10 cellular contexts compared by ENCODE assay signal in the genomic region with DNA sequence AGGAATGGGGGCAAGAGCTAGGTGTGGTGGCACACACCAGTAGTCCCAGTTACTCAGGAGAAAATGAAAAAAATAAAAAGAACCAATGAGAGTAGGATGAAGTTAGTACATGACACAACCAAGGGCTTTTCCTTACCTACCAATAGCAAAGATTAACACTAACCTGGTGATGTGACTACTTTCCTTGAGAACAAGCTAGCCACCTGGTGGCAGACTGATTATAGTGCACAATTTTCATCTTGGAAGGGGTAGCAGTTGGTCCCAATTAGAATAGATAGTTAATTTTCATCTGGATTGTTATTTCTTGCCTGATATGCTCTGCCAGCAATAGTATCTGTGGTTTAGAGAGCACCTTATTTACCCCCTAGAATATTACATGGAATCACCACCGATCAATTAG.
DNase-seq lines count a peak whose midpoint lies in the region; ATAC-seq and TF ChIP-seq lines count a peak whose summit lies in the region.
"Had no signal": no experiment of that assay in that cellular context is flagged by ENCODE, and none has a peak within 500 bp of the region (broad histone marks: within the 10 kb centered on the region; RNA-seq: fewer than 3 reads in every experiment).

No MANE protein-coding gene starts in this region.

- H4K20me1 ChIP-seq in Karpas-422 (ENCODE audit: insufficient read depth, low read depth, low read length), result no peaks in the 10 kb centered on the region

- H3K4me3 ChIP-seq in A673 (ENCODE audit: low read depth, low read length, poor library complexity, severe bottlenecking) (no peak overlapping the region), Karpas-422 (ENCODE audit: low read length) (no peak overlapping the region), endodermal cell (ENCODE audit: low read length) (no peak overlapping the region)

- H3K27me3 ChIP-seq in A673 (replicated peaks; ENCODE audit: insufficient read depth, low read depth, low read length, poor library complexity) (no peaks in the 10 kb centered on the region), Karpas-422 (ENCODE audit: low read length) (no peaks in the 10 kb centered on the region), endodermal cell (ENCODE audit: control insufficient read depth, insufficient read depth, low read length, poor library complexity, severe bottlenecking) (no peaks in the 10 kb centered on the region)

- H3K27ac ChIP-seq in A673 (ENCODE audit: low read depth, low read length, poor library complexity, severe bottlenecking) (no peak overlapping the region), Karpas-422 (ENCODE audit: low read length) (no peak overlapping the region), endodermal cell (ENCODE audit: low read depth, low read length) (no peak overlapping the region)

- ATAC-seq in GM18858 (IDR thresholded peaks at IDR 0.05; ENCODE audit: unreplicated experiment) (peak; percentile 87), GM18873 (IDR thresholded peaks at IDR 0.05; ENCODE audit: low FRiP score, unreplicated experiment) (no peak)

- H3K79me2 ChIP-seq in Karpas-422 (ENCODE audit: low read length), result no peaks in the 10 kb centered on the region

- H3K9me2 ChIP-seq in Karpas-422 (replicated peaks; ENCODE audit: insufficient read depth, low read length), result no peaks in the 10 kb centered on the region

- H3K27me3 Mint-ChIP-seq in endodermal cell (ENCODE audit: insufficient read depth), result no peaks in the 10 kb centered on the region

- H3K4me2 ChIP-seq in Karpas-422 (ENCODE audit: low read depth, low read length, poor library complexity, severe bottlenecking), result no peak overlapping the region

- CTCF ChIA-PET in A673 (lab: Charles Lee), result no interaction called here

- TF ChIP-seq CTCF in A673 (conservative IDR thresholded peaks at IDR 0.05; ENCODE audit: low read depth, low read length) (peak; percentile 54), endodermal cell (conservative IDR thresholded peaks at IDR 0.05) (peak; percentile 78)

- no peaks in the 10 kb centered on the region for H3K36me3 ChIP-seq in A673 (ENCODE audit: insufficient read depth, low read length, poor library complexity, severe bottlenecking)
- no peaks in the 10 kb centered on the region for H3K36me3 ChIP-seq in Karpas-422 (ENCODE audit: insufficient read depth, low read length)
- no peaks in the 10 kb centered on the region for H3K36me3 ChIP-seq in endodermal cell (ENCODE audit: control insufficient read depth, insufficient read depth, low read length)

- H3K4me1 ChIP-seq in A673 (ENCODE audit: insufficient read depth, low read length, poor library complexity, severe bottlenecking) (no peaks in the 10 kb centered on the region), Karpas-422 (ENCODE audit: low read length) (no peaks in the 10 kb centered on the region), endodermal cell (ENCODE audit: control insufficient read depth, insufficient read depth, low read length) (no peaks in the 10 kb centered on the region)

- DNase-seq in A673 (ENCODE audit: low spot score) (peak; percentile 19), Karpas-422 (peak; percentile 67), endodermal cell (peak; percentile 56), NCI-H2029 (lab: John Stamatoyannopoulos, UW) (no peak)
- no peak for DNase-seq in activated naive CD4-positive, alpha-beta T cell (lab: John Stamatoyannopoulos, UW)
- DNase-seq in stimulated activated CD4-positive, alpha-beta T cell treated with anti-CD3 and anti-CD28 coated beads, Interleukin-2, amount 100 ng/mL, for 48 hours, result no peak
- DNase-seq: activated T-cell treated with anti-CD3 and anti-CD28 coated beads, Interleukin-2, amount 50 U/mL, for 1 hour; NCI-H187 had no signal

- no peak overlapping the region for H3K27ac Mint-ChIP-seq in endodermal cell

- H3K9me3 Mint-ChIP-seq in endodermal cell, result peaks cover 4% of the 10 kb centered on the region

- no peaks in the 10 kb centered on the region for H3K9me3 ChIP-seq in A673 (ENCODE audit: low read depth, low read length, poor library complexity, severe bottlenecking)
- H3K9me3 ChIP-seq in Karpas-422 (ENCODE audit: low read length), result no peaks in the 10 kb centered on the region
- H3K9me3 ChIP-seq in endodermal cell (ENCODE audit: control insufficient read depth, low read length), result peaks cover 10% of the 10 kb centered on the region

- 88% methylated on average over 1 of the region's 1 CpG; no CpG with 5 or more reads in 1 of the 2 experiments for WGBS in endodermal cell (ENCODE audit: insufficient coverage in 1 of 2, insufficient read length in 1 of 2), 2 experiments

- intact Hi-C loops in A673 (cut with micrococcal nuclease; ENCODE audit: unreplicated experiment), result no loop called here

- BruUV-seq in A673 (replicated peaks; lab: Mats Ljungman, UMichigan), result no TSS peak

- H3K9ac ChIP-seq in Karpas-422 (ENCODE audit: low read length), result no peak overlapping the region
- no peak overlapping the region for H3K9ac ChIP-seq in endodermal cell (ENCODE audit: extremely low read depth, low read length, poor library complexity, severe bottlenecking)

- POLR2A ChIA-PET in A673 (lab: Charles Lee; ENCODE audit: low non-redundant PET), result no interaction called here

- no peak overlapping the region for H2AFZ ChIP-seq in Karpas-422 (ENCODE audit: low read length)

- H3K36me3 Mint-ChIP-seq in endodermal cell (ENCODE audit: low read depth), result no peaks in the 10 kb centered on the region

- H3K4me1 Mint-ChIP-seq in endodermal cell, result no peaks in the 10 kb centered on the region

- H3K4me3 Mint-ChIP-seq in endodermal cell, result no peak overlapping the region

Comparison
In these comparisons a context has a peak if more than half of its experiments do, and no peak if none do; other contexts are left out.
1. DNase-seq: peak in A673 (single experiment), Karpas-422 (single experiment) and endodermal cell (single experiment); none in activated naive CD4-positive, alpha-beta T cell (0 of 4), NCI-H2029 (single experiment) and stimulated activated CD4-positive, alpha-beta T cell treated with anti-CD3 and anti-CD28 coated beads, Interleukin-2, amount 100 ng/mL, for 48 hours (0 of 2).